ENCODE assay signal across 9 cellular contexts in the genomic region with DNA sequence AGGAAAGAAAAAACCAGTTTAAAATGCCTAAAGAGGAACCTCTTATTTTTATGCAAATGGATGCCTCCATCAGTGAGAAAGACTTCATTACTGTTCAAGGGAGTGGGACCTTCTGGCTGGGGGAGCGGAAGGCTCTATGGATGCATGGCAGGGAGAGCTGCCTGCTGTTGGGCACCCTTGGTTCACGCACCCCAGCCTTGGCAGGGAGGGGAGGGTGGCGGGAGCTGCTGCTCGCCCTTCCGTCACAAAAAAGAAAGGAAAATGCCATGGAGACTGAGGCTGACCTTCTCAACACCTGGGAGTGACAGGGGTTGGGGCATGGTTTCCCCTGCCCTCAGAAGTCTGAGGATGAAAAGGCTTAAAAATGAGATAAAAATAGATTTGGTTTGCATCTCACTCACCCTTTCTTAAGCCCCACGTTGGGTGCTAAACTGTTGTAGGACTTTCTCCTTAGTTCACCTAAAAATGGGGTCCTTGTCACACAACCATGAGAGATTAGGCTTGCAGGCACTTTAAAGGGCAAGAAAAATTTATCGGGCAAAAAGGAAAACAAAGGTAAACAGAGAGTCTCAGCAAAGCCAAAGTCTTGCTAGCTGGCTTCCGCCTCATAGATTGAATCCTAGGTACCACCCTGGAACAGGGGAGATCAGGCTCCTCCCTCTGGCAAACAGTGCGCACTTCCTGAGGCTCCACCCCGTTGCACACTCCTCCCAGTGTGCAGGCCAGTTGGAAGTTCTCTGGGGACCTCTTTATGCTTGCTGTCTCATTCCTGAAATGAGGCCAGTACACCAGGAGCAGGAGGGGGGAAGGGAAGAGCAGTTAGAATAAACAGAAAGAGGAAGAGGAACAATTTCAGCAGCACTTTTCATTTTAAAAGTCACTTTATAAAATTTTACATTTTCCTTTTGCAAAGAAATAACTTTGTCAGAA. TPM values are rescaled to one million over a fixed set of nuclear protein-coding genes. Genes with fewer than 3 reads are reported as not detected.
DNase-seq lines count a peak whose midpoint lies in the region; ATAC-seq and TF ChIP-seq lines count a peak whose summit lies in the region.
"Had no signal": no experiment of that assay in that cellular context is flagged by ENCODE, and none has a peak within 500 bp of the region (broad histone marks: within the 10 kb centered on the region; RNA-seq: fewer than 3 reads in every experiment).

No MANE protein-coding gene starts in this region.

- peaks cover 23% of the 10 kb centered on the region for H3K4me1 Mint-ChIP-seq in activated CD8-positive, alpha-beta T cell treated with anti-CD3 and anti-CD28 coated beads, Interleukin-2, amount 10 ng/mL, durations not matched to agents 7 days and 5 days (ENCODE audit: low read depth)

- peak overlapping the region; percentile 8 for H3K4me3 ChIP-seq in suprapubic skin
- H3K4me3 ChIP-seq: SJSA1 had no signal

- H3K4me1 ChIP-seq in suprapubic skin, result peaks cover 7% of the 10 kb centered on the region
- H3K4me1 ChIP-seq: SJSA1 had no signal

- H3K36me3 Mint-ChIP-seq in activated CD8-positive, alpha-beta T cell treated with anti-CD3 and anti-CD28 coated beads, Interleukin-2, amount 10 ng/mL, durations not matched to agents 7 days and 5 days (ENCODE audit: low read depth), result peaks cover 33% of the 10 kb centered on the region

- H3K27me3 Mint-ChIP-seq in activated CD8-positive, alpha-beta T cell treated with anti-CD3 and anti-CD28 coated beads, Interleukin-2, amount 10 ng/mL, durations not matched to agents 7 days and 5 days (ENCODE audit: low read depth), result no peaks in the 10 kb centered on the region

- peak overlapping the region; percentile 63 for H3K4me3 Mint-ChIP-seq in activated CD8-positive, alpha-beta T cell treated with anti-CD3 and anti-CD28 coated beads, Interleukin-2, amount 10 ng/mL, durations not matched to agents 7 days and 5 days

- peak overlapping the region; percentile 81 for H3K27ac Mint-ChIP-seq in activated CD8-positive, alpha-beta T cell treated with anti-CD3 and anti-CD28 coated beads, Interleukin-2, amount 10 ng/mL, durations not matched to agents 7 days and 5 days

- POLR2A ChIA-PET in activated CD8-positive, alpha-beta T cell treated with anti-CD3 and anti-CD28 coated beads, Interleukin-2, amount 10 ng/mL, durations not matched to agents 7 days and 5 days (lab: Charles Lee), result interaction anchor here (0.7 to 1.2 kb wide), 2 partner anchors 25 to 31 kb away, joined by 3 to 5 read pairs; partner anchors contain the start of genes ITFG1 and PHKB

- peaks cover 16% of the 10 kb centered on the region for H3K9me3 Mint-ChIP-seq in activated CD8-positive, alpha-beta T cell treated with anti-CD3 and anti-CD28 coated beads, Interleukin-2, amount 10 ng/mL, durations not matched to agents 7 days and 5 days (ENCODE audit: insufficient read depth)

- ATAC-seq in GM19397 (IDR thresholded peaks at IDR 0.05; ENCODE audit: unreplicated experiment), result peak; percentile 61
- peak; percentile 68 for ATAC-seq in HG03457 (IDR thresholded peaks at IDR 0.05; ENCODE audit: unreplicated experiment)
- peak; percentile 77 for ATAC-seq in activated CD8-positive, alpha-beta T cell treated with anti-CD3 and anti-CD28 coated beads, Interleukin-2, amount 10 ng/mL, durations not matched to agents 7 days and 5 days

- peak; percentile 91 for DNase-seq in GDM1 (lab: John Stamatoyannopoulos, UW)
- no peak for DNase-seq in activated CD8-positive, alpha-beta T cell treated with anti-CD3 and anti-CD28 coated beads, Interleukin-2, amount 10 ng/mL, durations not matched to agents 7 days and 5 days
- DNase-seq in kidney tubule cell (ENCODE audit: low spot score), result peak; percentile 4
- DNase-seq in suprapubic skin (ENCODE audit: low spot score in 2 of 2), result peak in 1 of 2 donors; percentile 79
- no peak for DNase-seq in NCI-H774 (lab: John Stamatoyannopoulos, UW)
- DNase-seq in activated effector memory CD4-positive, alpha-beta T cell treated with anti-CD3 and anti-CD28 coated beads, Interleukin-2, amount 50 U/mL, for 16 hours, result no peak

- peaks cover 2% of the 10 kb centered on the region for H3K36me3 ChIP-seq in suprapubic skin
- H3K36me3 ChIP-seq: SJSA1 had no signal

- no peak for TF ChIP-seq EP300 in suprapubic skin (IDR thresholded peaks at IDR 0.05)

- 79% methylated on average over 10 of the region's 10 CpGs for WGBS in suprapubic skin

- CTCF ChIA-PET in activated CD8-positive, alpha-beta T cell treated with anti-CD3 and anti-CD28 coated beads, Interleukin-2, amount 10 ng/mL, durations not matched to agents 7 days and 5 days (lab: Charles Lee), result interaction anchor here (0.9 to 1.9 kb wide), 3 partner anchors 12 to 31 kb away, joined by 3 to 6 read pairs (median 3); partner anchors contain the start of genes ITFG1 and PHKB

- TF ChIP-seq POLR2A in suprapubic skin (IDR thresholded peaks at IDR 0.05), result no peak

- no peak for TF ChIP-seq CTCF in suprapubic skin (IDR thresholded peaks at IDR 0.05)

- peaks cover 5% of the 10 kb centered on the region for H3K9me3 ChIP-seq in suprapubic skin

- peak overlapping the region; percentile 63 for H3K27ac ChIP-seq in suprapubic skin
- H3K27ac ChIP-seq: SJSA1 had no signal

- H3K27me3 ChIP-seq in suprapubic skin, result no peaks in the 10 kb centered on the region
- H3K27me3 ChIP-seq: SJSA1 had no signal

RNA-seq across cellular contexts. Expression of gene PHKB, which starts 31.6 kb away (rescaled TPM):
- total RNA-seq in activated CD8-positive, alpha-beta T cell treated with anti-CD3 and anti-CD28 coated beads, Interleukin-2, amount 10 ng/mL, durations not matched to agents 7 days and 5 days, result 10 to 100 TPM; 34.9 to 36.8 TPM
- 10 to 100 TPM; 28.7 to 92.9 (median 43.1) TPM for total RNA-seq in suprapubic skin

RNA-seq across cellular contexts. Expression of gene ITFG1, which starts 31.8 kb away (rescaled TPM):
- total RNA-seq in activated CD8-positive, alpha-beta T cell treated with anti-CD3 and anti-CD28 coated beads, Interleukin-2, amount 10 ng/mL, durations not matched to agents 7 days and 5 days, result 10 to 100 TPM; 21.9 to 24.4 TPM
- 10 to 100 TPM; 27.4 to 47.0 (median 36.9) TPM for total RNA-seq in suprapubic skin

Comparison
In these comparisons a context has a peak if more than half of its experiments do, and no peak if none do; other contexts are left out.
1. DNase-seq: peak in GDM1 (single experiment) and kidney tubule cell (single experiment); none in activated CD8-positive, alpha-beta T cell treated with anti-CD3 and anti-CD28 coated beads, Interleukin-2, amount 10 ng/mL, durations not matched to agents 7 days and 5 days (single experiment), NCI-H774 (single experiment) and activated effector memory CD4-positive, alpha-beta T cell treated with anti-CD3 and anti-CD28 coated beads, Interleukin-2, amount 50 U/mL, for 16 hours (single experiment).
2. Peak in every context shown above with its lines, with median percentiles within 50 percentile points of each other: ATAC-seq.